18 cellular contexts compared by ENCODE assay signal in genomic region chr6:4518506-4518905, GRCh38.
DNase-seq lines count a peak whose midpoint lies in the region; ATAC-seq and TF ChIP-seq lines count a peak whose summit lies in the region.
"Had no signal": no experiment of that assay in that cellular context is flagged by ENCODE, and none has a peak within 500 bp of the region (broad histone marks: within the 10 kb centered on the region; RNA-seq: fewer than 3 reads in every experiment).

No MANE protein-coding gene starts in this region.

- peak; percentile 22 for DNase-seq in AG08395 (ENCODE audit: low spot score)
- DNase-seq in adipocyte (ENCODE audit: low read depth) = peak; percentile 71
- DNase-seq in foreskin keratinocyte = peak; percentile 7 to 32
- DNase-seq in SW 1271 (lab: John Stamatoyannopoulos, UW) = no peak
- DNase-seq in activated CD8-positive, alpha-beta memory T cell treated with anti-CD3 and anti-CD28 coated beads, Interleukin-2, amount 50 U/mL, for 4 hours = no peak
- no peak for DNase-seq in NCI-H2107 treated with DMSO at 0.1 percent for 48 hours (lab: John Stamatoyannopoulos, UW; ENCODE audit: unreplicated experiment)
- DNase-seq: activated CD4-positive, alpha-beta T cell treated with anti-CD3 and anti-CD28 coated beads for 36 hours; activated T-cell treated with anti-CD3 and anti-CD28 coated beads, Interleukin-2, amount 50 U/mL, for 48 hours; adrenal gland; dermis blood vessel endothelial cell; DMS 273 treated with DMSO at 0.1 percent for 48 hours; foreskin melanocyte; Kasumi-1; NCI-H187; NCI-H526 had no signal

- no peaks in the 10 kb centered on the region for H3K9me3 ChIP-seq in adipocyte (ENCODE audit: control insufficient read depth, low read length)
- H3K9me3 ChIP-seq: adrenal gland had no signal

- H3K9ac ChIP-seq in adipocyte (ENCODE audit: low read length) = no peak overlapping the region

- no peak overlapping the region for H3K27ac ChIP-seq in foreskin keratinocyte
- H3K27ac ChIP-seq: adrenal gland, RWPE1 had no signal

- no peak overlapping the region for H3K4me3 ChIP-seq in adipocyte (ENCODE audit: low read length)
- H3K4me3 ChIP-seq: adrenal gland had no signal

- ATAC-seq in GM19324 (IDR thresholded peaks at IDR 0.05; ENCODE audit: low FRiP score, unreplicated experiment) = peak; percentile 66
- ATAC-seq in foreskin keratinocyte = peak; percentile 16
- no peak for ATAC-seq in HG03108 (IDR thresholded peaks at IDR 0.05; ENCODE audit: unreplicated experiment)
- ATAC-seq: activated CD4-positive, alpha-beta T cell treated with anti-CD3 and anti-CD28 coated beads for 36 hours had no signal

- H3K36me3 ChIP-seq in adipocyte (ENCODE audit: control insufficient read depth, insufficient read depth, low read length, severe bottlenecking) = no peaks in the 10 kb centered on the region
- H3K36me3 ChIP-seq: adrenal gland had no signal

- TF ChIP-seq CTCF in foreskin keratinocyte (conservative IDR thresholded peaks at IDR 0.05) = no peak

- peaks cover 9% of the 10 kb centered on the region for H3K4me1 ChIP-seq in adipocyte (ENCODE audit: control insufficient read depth, insufficient read depth, low read length)
- H3K4me1 ChIP-seq in foreskin keratinocyte = no peaks in the 10 kb centered on the region
- H3K4me1 ChIP-seq: adrenal gland had no signal

- no peaks in the 10 kb centered on the region for H3K27me3 ChIP-seq in adipocyte (replicated peaks; ENCODE audit: control insufficient read depth, insufficient read depth, low read length)
- H3K27me3 ChIP-seq in foreskin keratinocyte = no peaks in the 10 kb centered on the region

Comparison
In these comparisons a context has a peak if more than half of its experiments do, and no peak if none do; other contexts are left out.
1. DNase-seq: peak in AG08395 (single experiment), adipocyte (single experiment) and foreskin keratinocyte (2 of 2); none in SW 1271 (0 of 2), activated CD8-positive, alpha-beta memory T cell treated with anti-CD3 and anti-CD28 coated beads, Interleukin-2, amount 50 U/mL, for 4 hours (single experiment) and NCI-H2107 treated with DMSO at 0.1 percent for 48 hours (single experiment).